In the genomic region with DNA sequence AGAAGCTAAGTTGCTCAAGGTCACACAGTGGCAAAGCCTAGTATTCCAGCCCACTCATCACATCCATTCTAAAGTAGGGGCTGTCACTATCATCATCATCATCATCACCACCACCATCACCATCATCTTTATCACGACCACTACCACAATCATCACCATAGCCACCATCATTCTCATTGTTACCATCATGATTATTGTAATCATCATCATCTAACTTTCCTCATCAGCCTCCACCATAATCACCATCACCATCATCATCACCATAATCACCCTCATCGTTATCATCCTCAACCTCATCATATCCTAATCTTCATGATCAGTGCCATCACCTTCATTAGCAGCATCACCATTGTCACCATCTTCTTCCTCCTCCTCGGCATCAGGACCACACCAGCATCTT, we compare ENCODE assay signal across 9 cellular contexts. TPM values are rescaled to one million over a fixed set of nuclear protein-coding genes. Genes with fewer than 3 reads are reported as not detected.
"Had no signal": no experiment of that assay in that cellular context is flagged by ENCODE, and none has a peak within 500 bp of the region (broad histone marks: within the 10 kb centered on the region; RNA-seq: fewer than 3 reads in every experiment).

No MANE protein-coding gene starts in this region.

- DNase-seq: GDM1, GF-D8 had no signal

- ATAC-seq: GM12878 had no signal

- FAIRE-seq: G401.6, GM12878, GM12891, GM12892, GM18507, GM19239 had no signal

- H3K4me3 ChIP-seq: GM12878 had no signal

RNA-seq across cellular contexts. Expression of a gene that starts 48.7 kb away (rescaled TPM):
- total RNA-seq: G401, GM12878 had no signal
